ENCODE assay signal across 15 cellular contexts in genomic region chr4:785332-786073, GRCh38. TPM values are rescaled to one million over a fixed set of nuclear protein-coding genes. Genes with fewer than 3 reads are reported as not detected.
DNase-seq lines count a peak whose midpoint lies in the region; ATAC-seq and TF ChIP-seq lines count a peak whose summit lies in the region.
"Had no signal": no experiment of that assay in that cellular context is flagged by ENCODE, and none has a peak within 500 bp of the region (broad histone marks: within the 10 kb centered on the region; RNA-seq: fewer than 3 reads in every experiment).

No MANE protein-coding gene starts in this region.

- H3K9ac ChIP-seq in endocrine pancreas (ENCODE audit: control insufficient read depth, insufficient read depth, low read length) = peak overlapping the region; percentile 30

- intact Hi-C loops in activated CD4-positive, alpha-beta T cell treated with anti-CD3 and anti-CD28 coated beads, Interleukin-2, amount 10 ng/mL, durations not matched to agents 24 days and 14 days (cut with micrococcal nuclease) = no loop called here
- intact Hi-C loops in mucosa of descending colon (cut with DNase I, micrococcal nuclease) (no loop called here), tibial artery (cut with DNase I; ENCODE audit: low total_unique reads) (loop anchor here (10.0 kb wide), 4 partner anchors 81 to 229 kb away; partner anchors contain the start of genes ATP5ME, FGFRL1, GAK and MYL5)

- H3K4me1 ChIP-seq in endocrine pancreas (ENCODE audit: control insufficient read depth, insufficient read depth, low read length) (no peaks in the 10 kb centered on the region), mucosa of descending colon (ENCODE audit: low read depth) (peaks cover 35% of the 10 kb centered on the region), tibial artery (peaks cover 4 to 45% (median 26%) of the 10 kb centered on the region in 4 donors)

- H3K4me3 Mint-ChIP-seq in activated CD4-positive, alpha-beta T cell treated with anti-CD3 and anti-CD28 coated beads, Interleukin-2, amount 10 ng/mL, durations not matched to agents 24 days and 14 days = peak overlapping the region; percentile 48

- TF ChIP-seq CTCF in mucosa of descending colon (IDR thresholded peaks at IDR 0.05) (no peak), tibial artery (IDR thresholded peaks at IDR 0.05) (no peak)

- H3K4me3 ChIP-seq in endocrine pancreas (ENCODE audit: control insufficient read depth, insufficient read depth, low read length) (no peak overlapping the region), mucosa of descending colon (no peak overlapping the region), tibial artery (peak overlapping the region; percentile 36 to 44)
- H3K4me3 ChIP-seq: A549 had no signal

- ATAC-seq in mucosa of descending colon (no peak), HG02588 (IDR thresholded peaks at IDR 0.05; ENCODE audit: unreplicated experiment) (no peak), HG03135 (IDR thresholded peaks at IDR 0.05; ENCODE audit: unreplicated experiment) (no peak)
- ATAC-seq: A549 had no signal

- H3K9me3 ChIP-seq in endocrine pancreas (ENCODE audit: control insufficient read depth, low read length) = no peaks in the 10 kb centered on the region
- no peaks in the 10 kb centered on the region for H3K9me3 ChIP-seq in mucosa of descending colon
- no peaks in the 10 kb centered on the region for H3K9me3 ChIP-seq in tibial artery
- H3K9me3 ChIP-seq: A549 had no signal

- H3K27me3 Mint-ChIP-seq in activated CD4-positive, alpha-beta T cell treated with anti-CD3 and anti-CD28 coated beads, Interleukin-2, amount 10 ng/mL, durations not matched to agents 24 days and 14 days = peaks cover 19% of the 10 kb centered on the region

- H3K36me3 ChIP-seq in endocrine pancreas (ENCODE audit: control insufficient read depth, insufficient read depth, low read length) = no peaks in the 10 kb centered on the region
- no peaks in the 10 kb centered on the region for H3K36me3 ChIP-seq in mucosa of descending colon (ENCODE audit: low read depth)
- no peaks in the 10 kb centered on the region for H3K36me3 ChIP-seq in tibial artery
- H3K36me3 ChIP-seq: brain microvascular endothelial cell had no signal

- peaks cover 2% of the 10 kb centered on the region for H3K36me3 Mint-ChIP-seq in activated CD4-positive, alpha-beta T cell treated with anti-CD3 and anti-CD28 coated beads, Interleukin-2, amount 10 ng/mL, durations not matched to agents 24 days and 14 days (ENCODE audit: low read depth)

- no peaks in the 10 kb centered on the region for H3K27me3 ChIP-seq in endocrine pancreas (ENCODE audit: control insufficient read depth, insufficient read depth, low read length)
- H3K27me3 ChIP-seq in tibial artery = peaks cover 5 to 63% of the 10 kb centered on the region in 2 donors

- no peaks in the 10 kb centered on the region for H3K9me3 Mint-ChIP-seq in activated CD4-positive, alpha-beta T cell treated with anti-CD3 and anti-CD28 coated beads, Interleukin-2, amount 10 ng/mL, durations not matched to agents 24 days and 14 days

- peak overlapping the region in 1 of 2 donors; percentile 30 for H3K27ac ChIP-seq in tibial artery
- H3K27ac ChIP-seq: A549, brain microvascular endothelial cell had no signal

- DNase-seq in activated CD4-positive, alpha-beta T cell treated with anti-CD3 and anti-CD28 coated beads, Interleukin-2, amount 10 ng/mL, durations not matched to agents 24 days and 14 days = peak; percentile 56
- no peak for DNase-seq in activated CD4-positive, alpha-beta T cell treated with anti-CD3 and anti-CD28 coated beads for 48 hours
- DNase-seq in mucosa of descending colon = peak in 2 of 3 donors; percentile 20 to 55
- DNase-seq in tibial artery = no peak
- no peak for DNase-seq in activated CD8-positive, alpha-beta memory T cell treated with anti-CD3 and anti-CD28 coated beads, Interleukin-2, amount 50 U/mL, for 48 hours
- DNase-seq: activated CD4-positive, alpha-beta T cell treated with anti-CD3 and anti-CD28 coated beads, Interleukin-2, amount 50 U/mL, for 1 hour; brain microvascular endothelial cell; NCI-H2107; nucleus accumbens; SIG-M5 had no signal

- no peak overlapping the region for H3K27ac Mint-ChIP-seq in activated CD4-positive, alpha-beta T cell treated with anti-CD3 and anti-CD28 coated beads, Interleukin-2, amount 10 ng/mL, durations not matched to agents 24 days and 14 days

- peaks cover 20% of the 10 kb centered on the region for H3K4me1 Mint-ChIP-seq in activated CD4-positive, alpha-beta T cell treated with anti-CD3 and anti-CD28 coated beads, Interleukin-2, amount 10 ng/mL, durations not matched to agents 24 days and 14 days

RNA-seq across cellular contexts. Expression of gene CPLX1, which starts 40.4 kb away (rescaled TPM):
- 1.0 and 1.7 TPM in 2 replicates for total RNA-seq in activated CD4-positive, alpha-beta T cell treated with anti-CD3 and anti-CD28 coated beads, Interleukin-2, amount 10 ng/mL, durations not matched to agents 24 days and 14 days
- 1 to 10 TPM; 1.9 to 3.4 (median 2.7) TPM for total RNA-seq in mucosa of descending colon
- total RNA-seq: glomerular endothelial cell had no signal

Comparison
In these comparisons a context has a peak if more than half of its experiments do, and no peak if none do; other contexts are left out.
1. DNase-seq: peak in activated CD4-positive, alpha-beta T cell treated with anti-CD3 and anti-CD28 coated beads, Interleukin-2, amount 10 ng/mL, durations not matched to agents 24 days and 14 days (single experiment) and mucosa of descending colon (2 of 3); none in activated CD4-positive, alpha-beta T cell treated with anti-CD3 and anti-CD28 coated beads for 48 hours (single experiment), tibial artery (0 of 2) and activated CD8-positive, alpha-beta memory T cell treated with anti-CD3 and anti-CD28 coated beads, Interleukin-2, amount 50 U/mL, for 48 hours (single experiment).
2. H3K4me3 ChIP-seq: peak in tibial artery (2 of 2); none in endocrine pancreas (single experiment) and mucosa of descending colon (single experiment).